In genomic region chr22:37801946-37802309, GRCh38 we compare ENCODE assay signal across 8 cellular contexts. TPM values are rescaled to one million over a fixed set of nuclear protein-coding genes. Genes with fewer than 3 reads are reported as not detected.
DNase-seq lines count a peak whose midpoint lies in the region; ATAC-seq, FAIRE-seq and TF ChIP-seq lines count a peak whose summit lies in the region.

No MANE protein-coding gene starts in this region.

- TF ChIP-seq CTCF in foreskin fibroblast (IDR thresholded peaks at IDR 0.05; ENCODE audit: low read depth, low read length), result no peak

- H3K36me3 ChIP-seq in skeletal muscle satellite cell (ENCODE audit: insufficient read depth, low read length), result no peaks in the 10 kb centered on the region

- no peak for FAIRE-seq in GM19239 (lab: Jason Lieb, UNC)

- no peaks in the 10 kb centered on the region for H3K9me3 ChIP-seq in skeletal muscle satellite cell (replicated peaks; ENCODE audit: low read length)

- intact Hi-C loops in activated CD4-positive, alpha-beta T cell treated with anti-CD3 and anti-CD28 coated beads for 36 hours (cut with DNase I, micrococcal nuclease), result loop anchor here in 1 of 2 experiments (5.0 to 10.0 kb wide), 2 partner anchors 557 to 595 kb away; partner anchors contain the start of gene RAC2

- peaks cover 31% of the 10 kb centered on the region for H3K4me1 Mint-ChIP-seq in activated CD4-positive, alpha-beta T cell treated with anti-CD3 and anti-CD28 coated beads for 36 hours
- peaks cover 22 to 34% (median 31%) of the 10 kb centered on the region in 3 donors for H3K4me1 Mint-ChIP-seq in T-cell

- POLR2A ChIA-PET in activated CD4-positive, alpha-beta T cell treated with anti-CD3 and anti-CD28 coated beads for 36 hours (lab: Charles Lee), result no interaction called here
- POLR2A ChIA-PET in T-cell (lab: Charles Lee), result no interaction called here

- H3K36me3 Mint-ChIP-seq in activated CD4-positive, alpha-beta T cell treated with anti-CD3 and anti-CD28 coated beads for 36 hours (ENCODE audit: low read depth), result no peaks in the 10 kb centered on the region
- no peaks in the 10 kb centered on the region for H3K36me3 Mint-ChIP-seq in T-cell

- peaks cover 5% of the 10 kb centered on the region for H3K27me3 ChIP-seq in skeletal muscle satellite cell (ENCODE audit: control insufficient read depth, insufficient read depth, low read length)

- H3K4me3 ChIP-seq in foreskin fibroblast (ENCODE audit: low read depth in 1 of 2, low read length in 2 of 2) (peak overlapping the region; percentile 47 to 61), skeletal muscle satellite cell (ENCODE audit: low read length) (peak overlapping the region; percentile 80)

- no peak overlapping the region for H3K27ac Mint-ChIP-seq in activated CD4-positive, alpha-beta T cell treated with anti-CD3 and anti-CD28 coated beads for 36 hours
- H3K27ac Mint-ChIP-seq in T-cell, result no peak overlapping the region

- ATAC-seq in activated CD4-positive, alpha-beta T cell treated with anti-CD3 and anti-CD28 coated beads for 36 hours, result no peak
- peak in 1 of 4 experiments; percentile 18 for ATAC-seq in T-cell (replicated peaks in 1 of 4)
- ATAC-seq in GM19328 (IDR thresholded peaks at IDR 0.05; ENCODE audit: unreplicated experiment), result no peak

- peak overlapping the region; percentile 82 for H3K9ac ChIP-seq in skeletal muscle satellite cell (ENCODE audit: low read depth, low read length)

- CTCF ChIA-PET in activated CD4-positive, alpha-beta T cell treated with anti-CD3 and anti-CD28 coated beads for 36 hours (lab: Charles Lee), result no interaction called here
- CTCF ChIA-PET in T-cell (lab: Charles Lee), result no interaction called here

- H3K4me3 Mint-ChIP-seq in activated CD4-positive, alpha-beta T cell treated with anti-CD3 and anti-CD28 coated beads for 36 hours, result peak overlapping the region; percentile 58
- peak overlapping the region; percentile 59 to 80 (median 67) for H3K4me3 Mint-ChIP-seq in T-cell

- H3K4me2 ChIP-seq in skeletal muscle satellite cell (ENCODE audit: low read length), result peak overlapping the region; percentile 89

- DNase-seq in activated CD4-positive, alpha-beta T cell treated with anti-CD3 and anti-CD28 coated beads for 36 hours, result no peak
- no peak for DNase-seq in activated CD4-positive, alpha-beta T cell treated with anti-CD3 and anti-CD28 coated beads, Interleukin-2, amount 50 U/mL, for 1 hour
- no peak for DNase-seq in T-cell
- DNase-seq in foreskin fibroblast, result peak in 1 of 2 donors; percentile 25
- DNase-seq in GM19239 (ENCODE audit: insufficient read length, low spot score), result no peak
- no peak for DNase-seq in NCI-H2196 treated with DMSO at 0.1 percent for 48 hours (lab: John Stamatoyannopoulos, UW; ENCODE audit: unreplicated experiment)

- H3K4me1 ChIP-seq in skeletal muscle satellite cell (ENCODE audit: control insufficient read depth, insufficient read depth, low read length), result peaks cover 35% of the 10 kb centered on the region

- no peaks in the 10 kb centered on the region for H3K9me3 Mint-ChIP-seq in activated CD4-positive, alpha-beta T cell treated with anti-CD3 and anti-CD28 coated beads for 36 hours (ENCODE audit: low read depth)
- no peaks in the 10 kb centered on the region for H3K9me3 Mint-ChIP-seq in T-cell

- H3K27me3 Mint-ChIP-seq in activated CD4-positive, alpha-beta T cell treated with anti-CD3 and anti-CD28 coated beads for 36 hours, result peaks cover 29% of the 10 kb centered on the region
- peaks cover 12 to 35% of the 10 kb centered on the region in 2 donors for H3K27me3 Mint-ChIP-seq in T-cell

RNA-seq across cellular contexts. Expression of gene GCAT, which starts 5.8 kb away (rescaled TPM):
- 10 to 100 TPM; 21.3 to 22.4 TPM for total RNA-seq in activated CD4-positive, alpha-beta T cell treated with anti-CD3 and anti-CD28 coated beads for 36 hours
- total RNA-seq in T-cell, result 1 to 10 TPM; 1.2 to 3.5 (median 2.3) TPM
- 31.7 and 46.1 TPM in 2 replicates for total RNA-seq in skeletal muscle satellite cell (2012; rRNA removed)

RNA-seq across cellular contexts. Expression of gene GALR3, which starts 21.3 kb away (rescaled TPM):
- total RNA-seq in activated CD4-positive, alpha-beta T cell treated with anti-CD3 and anti-CD28 coated beads for 36 hours, result under 1 TPM in 1 of 2 experiments, not detected in 1; 0.21 TPM
- not detected for total RNA-seq in T-cell
- not detected in 2 replicates for total RNA-seq in skeletal muscle satellite cell (2012; rRNA removed)

RNA-seq across cellular contexts. Expression of gene ANKRD54, which starts 42.2 kb away (rescaled TPM):
- total RNA-seq in activated CD4-positive, alpha-beta T cell treated with anti-CD3 and anti-CD28 coated beads for 36 hours, result 10 to 100 TPM; 18.6 to 20.1 TPM
- total RNA-seq in T-cell, result 10 to 100 TPM; 19.9 to 29.7 (median 25.9) TPM
- 20.5 and 41.9 TPM in 2 replicates for total RNA-seq in skeletal muscle satellite cell (2012; rRNA removed)

RNA-seq across cellular contexts. Expression of gene EIF3L, which starts 47.3 kb away (rescaled TPM):
- 100 to 1,000 TPM; 632 to 670 TPM for total RNA-seq in activated CD4-positive, alpha-beta T cell treated with anti-CD3 and anti-CD28 coated beads for 36 hours
- 100 to 1,000 TPM; 428 to 516 (median 483) TPM for total RNA-seq in T-cell
- 250 and 358 TPM in 2 replicates for total RNA-seq in skeletal muscle satellite cell (2012; rRNA removed)

Comparison
In these comparisons a context has a peak if more than half of its experiments do, and no peak if none do; other contexts are left out.
1. RNA of gene GCAT, which starts 5.8 kb away (total RNA-seq): 21.3 to 22.4 TPM in activated CD4-positive, alpha-beta T cell treated with anti-CD3 and anti-CD28 coated beads for 36 hours; 1.2 to 3.5 TPM in T-cell; every median in the first group is over 4 times any median in the second.